Comparison of ENCODE assay signal across 7 cellular contexts in genomic region chr19:58562126-58563033, GRCh38.
DNase-seq lines count a peak whose midpoint lies in the region; TF ChIP-seq lines count a peak whose summit lies in the region.

No MANE protein-coding gene starts in this region.

- H3K9me3 ChIP-seq in HUES48 (ENCODE audit: control insufficient read depth, insufficient read depth, low read length), result no peaks in the 10 kb centered on the region

- H3K4me3 ChIP-seq in HUES48 (ENCODE audit: low read depth, low read length), result peak overlapping the region; percentile 59

- H3K9ac ChIP-seq in HUES48 (ENCODE audit: low read depth, low read length), result peak overlapping the region; percentile 15; the same call in 1 of the 2 replicates

- no peak for TF ChIP-seq CTCF in GM10266 (IDR thresholded peaks at IDR 0.05; ENCODE audit: control insufficient read depth, insufficient read depth, low read depth, missing control alignments)

- no peak overlapping the region for H3K27ac ChIP-seq in HUES48 (ENCODE audit: low read depth, low read length)

- DNase-seq in astrocyte of the hippocampus (ENCODE audit: low read depth, low spot score) (peak; percentile 69), kidney tubule cell (ENCODE audit: low spot score) (peak; percentile 61), stromal cell of bone marrow (ENCODE audit: low read depth) (peak; percentile 11), NCI-H82 (lab: John Stamatoyannopoulos, UW) (no peak), GM10266 (ENCODE audit: extremely low spot score) (no peak), NCI-H2081 (lab: John Stamatoyannopoulos, UW) (no peak)

- peaks cover 12% of the 10 kb centered on the region for H3K4me1 ChIP-seq in HUES48 (ENCODE audit: control insufficient read depth, insufficient read depth, low read length)

- H3K36me3 ChIP-seq in HUES48 (ENCODE audit: control insufficient read depth, insufficient read depth, low read length), result peaks cover 9% of the 10 kb centered on the region

- H3K27me3 ChIP-seq in HUES48 (ENCODE audit: control insufficient read depth, insufficient read depth, low read length), result peaks cover 41% of the 10 kb centered on the region

Comparison
In these comparisons a context has a peak if more than half of its experiments do, and no peak if none do; other contexts are left out.
1. DNase-seq: peak in astrocyte of the hippocampus (single experiment), kidney tubule cell (single experiment) and stromal cell of bone marrow (single experiment); none in NCI-H82 (single experiment), GM10266 (single experiment) and NCI-H2081 (0 of 2).